Comparison of ENCODE assay signal across 11 cellular contexts in the genomic region with DNA sequence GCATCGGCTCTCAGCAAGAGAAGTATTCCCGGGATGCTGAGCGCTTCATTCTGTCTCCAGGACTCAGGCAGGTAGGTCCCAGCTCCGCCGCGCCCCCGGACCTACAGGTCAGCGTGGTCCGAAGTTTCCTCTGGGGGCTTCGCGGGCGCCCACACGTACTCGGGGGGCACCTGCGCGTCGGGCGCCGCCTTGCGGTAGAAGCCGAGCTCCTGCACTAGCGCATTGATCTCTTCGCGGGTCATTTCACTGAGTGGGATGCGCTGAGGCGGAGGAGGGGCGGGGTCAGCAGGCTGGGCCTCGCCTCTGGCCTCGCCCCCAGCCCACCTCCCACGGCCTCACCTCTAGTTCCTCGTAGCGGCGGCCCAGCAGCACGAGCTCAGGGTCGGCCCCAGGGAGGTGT. TPM values are rescaled to one million over a fixed set of nuclear protein-coding genes. Genes with fewer than 3 reads are reported as not detected.
DNase-seq lines count a peak whose midpoint lies in the region; ATAC-seq and TF ChIP-seq lines count a peak whose summit lies in the region.
"Had no signal": no experiment of that assay in that cellular context is flagged by ENCODE, and none has a peak within 500 bp of the region (broad histone marks: within the 10 kb centered on the region; RNA-seq: fewer than 3 reads in every experiment).

No MANE protein-coding gene starts in this region.

- H3K4me1 ChIP-seq in left ventricle myocardium inferior (peaks cover 71% of the 10 kb centered on the region), psoas muscle (peaks cover 32% of the 10 kb centered on the region)

- H3K36me3 Mint-ChIP-seq in WTC11 = no peaks in the 10 kb centered on the region; the same call in 1 of the 2 replicates
- H3K36me3 Mint-ChIP-seq in stimulated activated naive B cell treated with anti-CD40 and anti-IgM and Interleukin-4, amounts not matched to agents 10 μg/mL and 1 μg/mL and 100 μg/mL, for 72 hours = peaks cover 0 to 2% of the 10 kb centered on the region in 2 donors

- 56 to 62% (median 59%) methylated on average over 35 of the region's 35 CpGs for WGBS in psoas muscle, 3 donors

- POLR2A ChIA-PET in WTC11 (lab: Charles Lee) = interaction anchor here (1.2 kb wide), 3 partner anchors 17 to 187 kb away, joined by 3 to 4 read pairs (median 3); no protein-coding TSS in a partner anchor

- CTCF ChIA-PET in WTC11 (lab: Charles Lee) = interaction anchor here (0.6 to 9.1 kb wide), 43 partner anchors 9 to 1511 kb away, joined by 3 to 363 read pairs (median 4); a partner anchor contains a TSS

- peak overlapping the region; percentile 95 for H3K27ac ChIP-seq in left ventricle myocardium inferior (replicated peaks)
- H3K27ac ChIP-seq in psoas muscle = peak overlapping the region; percentile 89

- no peaks in the 10 kb centered on the region for H3K36me3 ChIP-seq in GM06990 (ENCODE audit: control insufficient read depth, insufficient read depth, low read length)
- H3K36me3 ChIP-seq in left ventricle myocardium inferior = peaks cover 56% of the 10 kb centered on the region
- H3K36me3 ChIP-seq in psoas muscle (ENCODE audit: insufficient read depth in 1 of 2, low read depth in 1 of 2) = peaks cover 0 to 39% of the 10 kb centered on the region in 2 donors

- H3K4me1 Mint-ChIP-seq in WTC11 = peaks cover 18% of the 10 kb centered on the region
- peaks cover 9 to 16% of the 10 kb centered on the region in 2 donors for H3K4me1 Mint-ChIP-seq in stimulated activated naive B cell treated with anti-CD40 and anti-IgM and Interleukin-4, amounts not matched to agents 10 μg/mL and 1 μg/mL and 100 μg/mL, for 72 hours

- H3K4me3 Mint-ChIP-seq in WTC11 = peak overlapping the region; percentile 34; the same call in 1 of the 2 replicates
- H3K4me3 Mint-ChIP-seq in stimulated activated naive B cell treated with anti-CD40 and anti-IgM and Interleukin-4, amounts not matched to agents 10 μg/mL and 1 μg/mL and 100 μg/mL, for 72 hours = no peak overlapping the region

- no peaks in the 10 kb centered on the region for H3K9me3 Mint-ChIP-seq in WTC11
- H3K9me3 Mint-ChIP-seq in stimulated activated naive B cell treated with anti-CD40 and anti-IgM and Interleukin-4, amounts not matched to agents 10 μg/mL and 1 μg/mL and 100 μg/mL, for 72 hours = no peaks in the 10 kb centered on the region

- H3K27me3 ChIP-seq in GM06990 (replicated peaks; ENCODE audit: control insufficient read depth, insufficient read depth, low read length) (no peaks in the 10 kb centered on the region), left ventricle myocardium inferior (ENCODE audit: low read depth) (no peaks in the 10 kb centered on the region), psoas muscle (ENCODE audit: insufficient read depth in 3 of 3, low read length in 2 of 3) (no peaks in the 10 kb centered on the region)

- H3K9me3 ChIP-seq in left ventricle myocardium inferior (replicated peaks) (no peaks in the 10 kb centered on the region), psoas muscle (no peaks in the 10 kb centered on the region)

- intact Hi-C loops in left ventricle myocardium inferior (cut with micrococcal nuclease) = no loop called here
- intact Hi-C loops in psoas muscle (cut with DNase I) = loop anchor here (5.0 to 10.0 kb wide), 3 partner anchors 42 to 170 kb away; no protein-coding TSS in a partner anchor

- H3K27ac Mint-ChIP-seq in WTC11 = no peak overlapping the region
- H3K27ac Mint-ChIP-seq in stimulated activated naive B cell treated with anti-CD40 and anti-IgM and Interleukin-4, amounts not matched to agents 10 μg/mL and 1 μg/mL and 100 μg/mL, for 72 hours = no peak overlapping the region

- DNase-seq in GM06990 (ENCODE audit: extremely low read depth, insufficient read length) (no peak), WTC11 (ENCODE audit: low spot score) (peak; percentile 89), left ventricle myocardium inferior (no peak), psoas muscle (no peak), NCI-H1048 (lab: John Stamatoyannopoulos, UW) (no peak), mucosa of gallbladder (ENCODE audit: low spot score) (no peak)
- no peak for DNase-seq in stimulated activated naive B cell treated with anti-CD40 and anti-IgM and Interleukin-4, amounts not matched to agents 10 μg/mL and 1 μg/mL and 100 μg/mL, for 72 hours
- DNase-seq: cortex of kidney, NCI-H1417 had no signal

- H3K4me3 ChIP-seq in GM06990 (replicated peaks; ENCODE audit: low read depth, low read length) = no peak overlapping the region
- H3K4me3 ChIP-seq in left ventricle myocardium inferior = no peak overlapping the region
- H3K4me3 ChIP-seq in psoas muscle = no peak overlapping the region

- TF ChIP-seq CTCF in GM06990 (IDR thresholded peaks at IDR 0.05; ENCODE audit: insufficient read depth, low read length, poor library complexity, severe bottlenecking) = peak; percentile 9
- peak; percentile 62 for TF ChIP-seq CTCF in WTC11 (IDR thresholded peaks at IDR 0.05)
- TF ChIP-seq CTCF in left ventricle myocardium inferior (IDR thresholded peaks at IDR 0.05; ENCODE audit: borderline replicate concordance) = peak; percentile 49
- peak; percentile 7 for TF ChIP-seq CTCF in psoas muscle (IDR thresholded peaks at IDR 0.05)

- ATAC-seq in WTC11 (peak; percentile 71), psoas muscle (no peak), GM18502 (IDR thresholded peaks at IDR 0.05; ENCODE audit: poor library complexity, unreplicated experiment) (no peak)
- no peak for ATAC-seq in stimulated activated naive B cell treated with anti-CD40 and anti-IgM and Interleukin-4, amounts not matched to agents 10 μg/mL and 1 μg/mL and 100 μg/mL, for 72 hours (replicated peaks)

- H3K27me3 Mint-ChIP-seq in WTC11 (ENCODE audit: low read depth) = peaks cover 45% of the 10 kb centered on the region
- no peaks in the 10 kb centered on the region for H3K27me3 Mint-ChIP-seq in stimulated activated naive B cell treated with anti-CD40 and anti-IgM and Interleukin-4, amounts not matched to agents 10 μg/mL and 1 μg/mL and 100 μg/mL, for 72 hours

TF ChIP-seq in WTC11, 78 proteins besides CTCF, POLR2A, EP300 and RAD21 (continues in another document):
- peak; percentile 72 for TF ChIP-seq SP1 (CRISPR knock-in tag; conservative IDR thresholded peaks at IDR 0.05)
- no peak for TF ChIP-seq NR2C2 (CRISPR knock-in tag; IDR thresholded peaks at IDR 0.05)
- TF ChIP-seq, protein P1, sequence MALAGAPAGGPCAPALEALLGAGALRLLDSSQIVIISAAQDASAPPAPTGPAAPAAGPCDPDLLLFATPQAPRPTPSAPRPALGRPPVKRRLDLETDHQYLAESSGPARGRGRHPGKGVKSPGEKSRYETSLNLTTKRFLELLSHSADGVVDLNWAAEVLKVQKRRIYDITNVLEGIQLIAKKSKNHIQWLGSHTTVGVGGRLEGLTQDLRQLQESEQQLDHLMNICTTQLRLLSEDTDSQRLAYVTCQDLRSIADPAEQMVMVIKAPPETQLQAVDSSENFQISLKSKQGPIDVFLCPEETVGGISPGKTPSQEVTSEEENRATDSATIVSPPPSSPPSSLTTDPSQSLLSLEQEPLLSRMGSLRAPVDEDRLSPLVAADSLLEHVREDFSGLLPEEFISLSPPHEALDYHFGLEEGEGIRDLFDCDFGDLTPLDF (CRISPR knock-in tag; IDR thresholded peaks at IDR 0.05) = no peak
- TF ChIP-seq NFE2L1 (CRISPR knock-in tag; IDR thresholded peaks at IDR 0.05) = no peak
- TF ChIP-seq, protein P2, sequence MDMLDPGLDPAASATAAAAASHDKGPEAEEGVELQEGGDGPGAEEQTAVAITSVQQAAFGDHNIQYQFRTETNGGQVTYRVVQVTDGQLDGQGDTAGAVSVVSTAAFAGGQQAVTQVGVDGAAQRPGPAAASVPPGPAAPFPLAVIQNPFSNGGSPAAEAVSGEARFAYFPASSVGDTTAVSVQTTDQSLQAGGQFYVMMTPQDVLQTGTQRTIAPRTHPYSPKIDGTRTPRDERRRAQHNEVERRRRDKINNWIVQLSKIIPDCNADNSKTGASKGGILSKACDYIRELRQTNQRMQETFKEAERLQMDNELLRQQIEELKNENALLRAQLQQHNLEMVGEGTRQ (CRISPR knock-in tag; IDR thresholded peaks at IDR 0.05) = no peak
- TF ChIP-seq TP53 (CRISPR knock-in tag; IDR thresholded peaks at IDR 0.05) = no peak
- TF ChIP-seq OVOL2 (CRISPR knock-in tag; IDR thresholded peaks at IDR 0.05; ENCODE audit: borderline replicate concordance) = no peak
- TF ChIP-seq HMGA2 (CRISPR knock-in tag; IDR thresholded peaks at IDR 0.05) = no peak

RNA-seq across cellular contexts. Expression of a gene that starts 2.5 kb away (rescaled TPM):
- total RNA-seq in WTC11 (2021) = 16.3 to 24.6 TPM (median 22.6 TPM) in 3 replicates
- total RNA-seq in left ventricle myocardium inferior = 51.5 TPM
- total RNA-seq in psoas muscle = 10 to 100 TPM; 45.4 to 68.2 (median 52.3) TPM
- polyA plus RNA-seq in psoas muscle = 10 to 100 TPM; 23.6 to 64.3 (median 44.0) TPM
- 252 TPM for total RNA-seq in mucosa of gallbladder

RNA-seq across cellular contexts. Expression of a gene that starts 17.9 kb away (rescaled TPM):
- total RNA-seq in WTC11 (2021) (6.2 to 9.0 TPM (median 7.7 TPM) in 3 replicates), left ventricle myocardium inferior (20.7 TPM), psoas muscle (1 to 10 TPM; 1.3 to 4.4 (median 2.5) TPM), mucosa of gallbladder (8.7 TPM)
- polyA plus RNA-seq in psoas muscle = under 1 TPM; 0.14 to 0.65 (median 0.36) TPM

RNA-seq across cellular contexts. Expression of a gene that starts 23.8 kb away (rescaled TPM):
- total RNA-seq in WTC11 (2021) (28.1 to 34.5 TPM (median 32.8 TPM) in 3 replicates), left ventricle myocardium inferior (245 TPM), psoas muscle (10 to 100 TPM; 33.6 to 79.3 (median 66.5) TPM), mucosa of gallbladder (510 TPM)
- polyA plus RNA-seq in psoas muscle = 10 to 100 TPM; 23.0 to 43.4 (median 36.5) TPM

RNA-seq across cellular contexts. Expression of a gene that starts 35.4 kb away (rescaled TPM):
- 14.7 to 18.3 TPM (median 15.1 TPM) in 3 replicates for total RNA-seq in WTC11 (2021)
- not detected for total RNA-seq in left ventricle myocardium inferior
- not detected for total RNA-seq in psoas muscle
- not detected for polyA plus RNA-seq in psoas muscle
- total RNA-seq in mucosa of gallbladder = 0.78 TPM
- total RNA-seq: OCI-LY7 had no signal

RNA-seq across cellular contexts. Expression of a gene that starts 55.1 kb away (rescaled TPM):
- 18.0 to 19.8 TPM (median 18.0 TPM) in 3 replicates for total RNA-seq in WTC11 (2021)
- 19.2 TPM for total RNA-seq in left ventricle myocardium inferior
- total RNA-seq in psoas muscle = 10 to 100 TPM; 18.7 to 38.7 (median 25.8) TPM
- 10 to 100 TPM; 16.9 to 26.7 (median 19.4) TPM for polyA plus RNA-seq in psoas muscle
- total RNA-seq in mucosa of gallbladder = 30.8 TPM

Comparison
In these comparisons a context has a peak if more than half of its experiments do, and no peak if none do; other contexts are left out.
1. CTCF ChIP-seq: peak in every context shown above with its lines; median percentile 62 in WTC11; 49 in left ventricle myocardium inferior; 9 in GM06990; 7 in psoas muscle.